ENCODE assay signal across 19 cellular contexts in genomic region chr21:34649400-34649799, GRCh38. TPM values are rescaled to one million over a fixed set of nuclear protein-coding genes. Genes with fewer than 3 reads are reported as not detected.
A peak's percentile ranks its signal among the peaks of the same experiment; 100 is the strongest.
DNase-seq lines count a peak whose midpoint lies in the region; ATAC-seq and TF ChIP-seq lines count a peak whose summit lies in the region.
"Had no signal": no experiment of that assay in that cellular context is flagged by ENCODE, and none has a peak within 500 bp of the region (broad histone marks: within the 10 kb centered on the region; RNA-seq: fewer than 3 reads in every experiment).

No MANE protein-coding gene starts in this region.

- no peak overlapping the region for H3K4me3 Mint-ChIP-seq in activated naive CD4-positive, alpha-beta T cell treated with anti-CD3 and anti-CD28 coated beads, Interleukin-2, amount 50 U/mL, for 24 hours
- H3K4me3 Mint-ChIP-seq: CD4-positive, alpha-beta memory T cell had no signal

- WGBS in testis, 2 donors, result 84 to 97% methylated on average over 3 of the region's 3 CpGs

- H3K36me3 Mint-ChIP-seq in activated naive CD4-positive, alpha-beta T cell treated with anti-CD3 and anti-CD28 coated beads, Interleukin-2, amount 50 U/mL, for 24 hours, result no peaks in the 10 kb centered on the region

- H3K27ac ChIP-seq in testis, result no peak overlapping the region
- H3K27ac ChIP-seq: RWPE1 had no signal

- no peak overlapping the region for H3K4me3 ChIP-seq in testis

- TF ChIP-seq POLR2A in testis (IDR thresholded peaks at IDR 0.05), result no peak

- H3K9me3 Mint-ChIP-seq in activated naive CD4-positive, alpha-beta T cell treated with anti-CD3 and anti-CD28 coated beads, Interleukin-2, amount 50 U/mL, for 24 hours, result no peaks in the 10 kb centered on the region

- ATAC-seq in HG03097 (IDR thresholded peaks at IDR 0.05; ENCODE audit: low FRiP score, unreplicated experiment), result no peak
- ATAC-seq: PC-3 had no signal

- H3K9me3 ChIP-seq in testis, result no peaks in the 10 kb centered on the region

- H3K27ac Mint-ChIP-seq in activated naive CD4-positive, alpha-beta T cell treated with anti-CD3 and anti-CD28 coated beads, Interleukin-2, amount 50 U/mL, for 24 hours, result peak overlapping the region; percentile 24
- H3K27ac Mint-ChIP-seq: CD4-positive, alpha-beta memory T cell had no signal

- intact Hi-C loops in testis (cut with DNase I; ENCODE audit: low total_unique reads), result no loop called here

- H3K4me1 Mint-ChIP-seq in activated naive CD4-positive, alpha-beta T cell treated with anti-CD3 and anti-CD28 coated beads, Interleukin-2, amount 50 U/mL, for 24 hours, result no peaks in the 10 kb centered on the region

- TF ChIP-seq CTCF in testis (IDR thresholded peaks at IDR 0.05), result no peak

- no peaks in the 10 kb centered on the region for H3K36me3 ChIP-seq in testis (ENCODE audit: low read depth, missing control alignments)

- DNase-seq in activated naive CD4-positive, alpha-beta T cell treated with Interleukin-2 at 50 U/mL for 16 hours, result no peak
- peak; percentile 52 for DNase-seq in NCI-H510A (lab: John Stamatoyannopoulos, UW)
- DNase-seq in SW480 (ENCODE audit: low spot score), result peak; percentile 58
- no peak for DNase-seq in testis
- DNase-seq in NCI-H1092 treated with DMSO at 0.1 percent for 48 hours (lab: John Stamatoyannopoulos, UW), result no peak
- no peak for DNase-seq in NOMO-1 treated with dmso at 0.1 percent for 144 hours (lab: John Stamatoyannopoulos, UW; ENCODE audit: unreplicated experiment)
- DNase-seq: Calu3; CD4-positive, alpha-beta memory T cell; NCI-H1048; NCI-H1436 treated with DMSO at 0.1 percent for 48 hours; NCI-H226; NCI-H748 treated with DMSO at 0.1 percent for 48 hours; PC-3 had no signal

- no peaks in the 10 kb centered on the region for H3K4me1 ChIP-seq in testis

- no peaks in the 10 kb centered on the region for H3K27me3 ChIP-seq in testis

- H3K27me3 Mint-ChIP-seq in activated naive CD4-positive, alpha-beta T cell treated with anti-CD3 and anti-CD28 coated beads, Interleukin-2, amount 50 U/mL, for 24 hours, result peaks cover 8% of the 10 kb centered on the region

RNA-seq across cellular contexts. Expression of gene CLIC6, which starts 19.4 kb away (rescaled TPM):
- total RNA-seq in testis, result under 1 TPM; 0.16 to 0.37 TPM
- polyA plus RNA-seq in testis (ENCODE audit: insufficient read depth, low read depth, low replicate concordance), result 2.0 TPM
- total RNA-seq: G401, HT-29, MCF 10A, PC-3 had no signal

RNA-seq across cellular contexts. Expression of gene RCAN1, which starts 34.5 kb away (rescaled TPM):
- total RNA-seq in testis, result 10 to 100 TPM; 16.7 to 21.9 TPM
- polyA plus RNA-seq in testis (ENCODE audit: insufficient read depth, low read depth, low replicate concordance), result 20.6 TPM

Comparison
In these comparisons a context has a peak if more than half of its experiments do, and no peak if none do; other contexts are left out.
1. DNase-seq: peak in NCI-H510A (single experiment) and SW480 (single experiment); none in activated naive CD4-positive, alpha-beta T cell treated with Interleukin-2 at 50 U/mL for 16 hours (single experiment), testis (single experiment), NCI-H1092 treated with DMSO at 0.1 percent for 48 hours (single experiment) and NOMO-1 treated with dmso at 0.1 percent for 144 hours (single experiment).